ENCODE assay signal across 16 cellular contexts in the genomic region with DNA sequence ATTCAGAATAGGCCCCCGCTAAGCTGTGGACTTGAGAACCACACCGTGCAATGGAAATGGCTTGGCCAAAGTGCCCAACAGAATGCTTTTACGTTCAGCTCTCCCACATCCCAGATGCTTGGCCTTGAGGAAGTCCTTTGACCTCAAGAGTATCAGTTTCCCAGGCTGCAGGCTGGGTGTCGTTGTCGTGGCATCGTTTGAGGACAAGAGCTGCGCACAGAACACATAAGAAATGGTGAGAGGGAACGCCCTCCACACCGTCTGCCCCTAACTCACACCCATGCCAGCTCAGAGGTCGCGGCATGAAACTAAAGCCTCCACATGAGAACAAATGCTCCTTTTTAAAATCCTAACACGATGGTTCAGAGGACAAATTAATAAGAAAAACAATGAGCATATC. TPM values are rescaled to one million over a fixed set of nuclear protein-coding genes. Genes with fewer than 3 reads are reported as not detected.
DNase-seq lines count a peak whose midpoint lies in the region; ATAC-seq and TF ChIP-seq lines count a peak whose summit lies in the region.
"Had no signal": no experiment of that assay in that cellular context is flagged by ENCODE, and none has a peak within 500 bp of the region (broad histone marks: within the 10 kb centered on the region; RNA-seq: fewer than 3 reads in every experiment).

No MANE protein-coding gene starts in this region.

- peaks cover 40% of the 10 kb centered on the region for H3K36me3 Mint-ChIP-seq in activated CD4-positive, alpha-beta memory T cell treated with anti-CD3 and anti-CD28 coated beads for 36 hours
- peaks cover 64% of the 10 kb centered on the region for H3K36me3 Mint-ChIP-seq in activated CD4-positive, alpha-beta memory T cell treated with anti-CD3 and anti-CD28 coated beads, Interleukin-2, amount 10 ng/mL, durations not matched to agents 7 days and 5 days (ENCODE audit: low read depth)
- peaks cover 7% of the 10 kb centered on the region for H3K36me3 Mint-ChIP-seq in natural killer cell
- H3K36me3 Mint-ChIP-seq in activated T-cell treated with anti-CD3 and anti-CD28 coated beads, Interleukin-2, amount 50 U/mL, for 4 hours (ENCODE audit: insufficient read depth), result peaks cover 34% of the 10 kb centered on the region

- no peaks in the 10 kb centered on the region for H3K27me3 Mint-ChIP-seq in activated CD4-positive, alpha-beta memory T cell treated with anti-CD3 and anti-CD28 coated beads for 36 hours
- no peaks in the 10 kb centered on the region for H3K27me3 Mint-ChIP-seq in activated CD4-positive, alpha-beta memory T cell treated with anti-CD3 and anti-CD28 coated beads, Interleukin-2, amount 10 ng/mL, durations not matched to agents 7 days and 5 days
- H3K27me3 Mint-ChIP-seq in natural killer cell (ENCODE audit: low read depth in 2 of 2), result no peaks in the 10 kb centered on the region
- no peaks in the 10 kb centered on the region for H3K27me3 Mint-ChIP-seq in activated T-cell treated with anti-CD3 and anti-CD28 coated beads, Interleukin-2, amount 50 U/mL, for 4 hours (ENCODE audit: low read depth)
- H3K27me3 Mint-ChIP-seq: CD4-positive, CD25-positive, alpha-beta regulatory T cell had no signal

- CTCF ChIA-PET in activated CD4-positive, alpha-beta memory T cell treated with anti-CD3 and anti-CD28 coated beads for 36 hours (lab: Charles Lee), result no interaction called here
- CTCF ChIA-PET in activated CD4-positive, alpha-beta memory T cell treated with anti-CD3 and anti-CD28 coated beads, Interleukin-2, amount 10 ng/mL, durations not matched to agents 7 days and 5 days (lab: Charles Lee), result no interaction called here

- WGBS in body of pancreas, 2 donors, result 87 to 92% methylated on average over 12 of the region's 12 CpGs

- no peaks in the 10 kb centered on the region for H3K9me3 Mint-ChIP-seq in activated CD4-positive, alpha-beta memory T cell treated with anti-CD3 and anti-CD28 coated beads for 36 hours
- H3K9me3 Mint-ChIP-seq in activated CD4-positive, alpha-beta memory T cell treated with anti-CD3 and anti-CD28 coated beads, Interleukin-2, amount 10 ng/mL, durations not matched to agents 7 days and 5 days, result no peaks in the 10 kb centered on the region
- no peaks in the 10 kb centered on the region for H3K9me3 Mint-ChIP-seq in natural killer cell
- H3K9me3 Mint-ChIP-seq in activated T-cell treated with anti-CD3 and anti-CD28 coated beads, Interleukin-2, amount 50 U/mL, for 4 hours, result no peaks in the 10 kb centered on the region
- H3K9me3 Mint-ChIP-seq: CD4-positive, CD25-positive, alpha-beta regulatory T cell had no signal

- no peak overlapping the region for H3K4me3 ChIP-seq in NB4 (ENCODE audit: low read depth, low read length)
- no peak overlapping the region for H3K4me3 ChIP-seq in body of pancreas
- H3K4me3 ChIP-seq: BLaER1 treated with 17β-estradiol and CSF1 and Interleukin-3, amounts not matched to agents 10 nM and 100 nM; GM23248 had no signal

- H3K36me3 ChIP-seq in body of pancreas (replicated peaks in 1 of 2; ENCODE audit: insufficient read depth in 1 of 2, low read depth in 2 of 2), result no peaks in the 10 kb centered on the region

- H3K4me1 Mint-ChIP-seq in activated CD4-positive, alpha-beta memory T cell treated with anti-CD3 and anti-CD28 coated beads for 36 hours (ENCODE audit: low read depth), result peaks cover 45% of the 10 kb centered on the region
- H3K4me1 Mint-ChIP-seq in activated CD4-positive, alpha-beta memory T cell treated with anti-CD3 and anti-CD28 coated beads, Interleukin-2, amount 10 ng/mL, durations not matched to agents 7 days and 5 days, result peaks cover 51% of the 10 kb centered on the region
- peaks cover 84 to 94% of the 10 kb centered on the region in 2 donors for H3K4me1 Mint-ChIP-seq in natural killer cell
- H3K4me1 Mint-ChIP-seq in activated T-cell treated with anti-CD3 and anti-CD28 coated beads, Interleukin-2, amount 50 U/mL, for 4 hours (ENCODE audit: low read depth), result peaks cover 65% of the 10 kb centered on the region

- intact Hi-C loops in activated CD4-positive, alpha-beta memory T cell treated with anti-CD3 and anti-CD28 coated beads for 36 hours (cut with micrococcal nuclease), result no loop called here
- intact Hi-C loops in natural killer cell (cut with micrococcal nuclease) (no loop called here), body of pancreas (cut with DNase I) (no loop called here)

- no peak for DNase-seq in activated CD4-positive, alpha-beta memory T cell treated with anti-CD3 and anti-CD28 coated beads for 36 hours
- no peak for DNase-seq in activated CD4-positive, alpha-beta memory T cell treated with anti-CD3 and anti-CD28 coated beads, Interleukin-2, amount 10 ng/mL, durations not matched to agents 7 days and 5 days
- peak; percentile 30 for DNase-seq in NB4 (ENCODE audit: low read depth)
- DNase-seq in natural killer cell, result no peak
- DNase-seq in NCI-H510A (lab: John Stamatoyannopoulos, UW), result no peak
- no peak for DNase-seq in body of pancreas
- DNase-seq in activated T-cell treated with anti-CD3 and anti-CD28 coated beads, Interleukin-2, amount 50 U/mL, for 4 hours, result no peak
- DNase-seq: 8988T; AML-193; Calu3; CD4-positive, CD25-positive, alpha-beta regulatory T cell; DMS 273 treated with DMSO at 0.1 percent for 48 hours; GM23248 had no signal

- H3K27ac ChIP-seq in body of pancreas, result no peak overlapping the region
- H3K27ac ChIP-seq: BLaER1 treated with 17β-estradiol and CSF1 and Interleukin-3, amounts not matched to agents 10 nM and 100 nM; GM23248; HL-60 had no signal

- no peak for TF ChIP-seq POLR2A in NB4 (IDR thresholded peaks at IDR 0.05; ENCODE audit: extremely low read depth, insufficient read length)
- no peak for TF ChIP-seq POLR2A in body of pancreas (IDR thresholded peaks at IDR 0.05)

- H3K27ac Mint-ChIP-seq in activated CD4-positive, alpha-beta memory T cell treated with anti-CD3 and anti-CD28 coated beads for 36 hours, result peak overlapping the region; percentile 9
- H3K27ac Mint-ChIP-seq in activated CD4-positive, alpha-beta memory T cell treated with anti-CD3 and anti-CD28 coated beads, Interleukin-2, amount 10 ng/mL, durations not matched to agents 7 days and 5 days, result no peak overlapping the region
- peak overlapping the region; percentile 82 to 95 for H3K27ac Mint-ChIP-seq in natural killer cell

- no peak overlapping the region for H3K4me3 Mint-ChIP-seq in activated CD4-positive, alpha-beta memory T cell treated with anti-CD3 and anti-CD28 coated beads for 36 hours
- no peak overlapping the region for H3K4me3 Mint-ChIP-seq in activated CD4-positive, alpha-beta memory T cell treated with anti-CD3 and anti-CD28 coated beads, Interleukin-2, amount 10 ng/mL, durations not matched to agents 7 days and 5 days
- H3K4me3 Mint-ChIP-seq in natural killer cell, result peak overlapping the region; percentile 67
- H3K4me3 Mint-ChIP-seq in activated T-cell treated with anti-CD3 and anti-CD28 coated beads, Interleukin-2, amount 50 U/mL, for 4 hours, result no peak overlapping the region
- H3K4me3 Mint-ChIP-seq: CD4-positive, CD25-positive, alpha-beta regulatory T cell had no signal

- H3K4me1 ChIP-seq in body of pancreas, result no peaks in the 10 kb centered on the region

- TF ChIP-seq CTCF in NB4 (IDR thresholded peaks at IDR 0.05; ENCODE audit: low read depth, low read length), result no peak
- no peak for TF ChIP-seq CTCF in natural killer cell (IDR thresholded peaks at IDR 0.05)
- TF ChIP-seq CTCF in body of pancreas (IDR thresholded peaks at IDR 0.05), result no peak

- no peaks in the 10 kb centered on the region for H3K27me3 ChIP-seq in body of pancreas
- H3K27me3 ChIP-seq: BLaER1 treated with 17β-estradiol and CSF1 and Interleukin-3, amounts not matched to agents 10 nM and 100 nM had no signal

- POLR2A ChIA-PET in activated CD4-positive, alpha-beta memory T cell treated with anti-CD3 and anti-CD28 coated beads for 36 hours (lab: Charles Lee), result interaction anchor here (0.9 to 1.1 kb wide), 2 partner anchors 24 to 25 kb away, joined by 3 read pairs; no protein-coding TSS in a partner anchor
- POLR2A ChIA-PET in activated CD4-positive, alpha-beta memory T cell treated with anti-CD3 and anti-CD28 coated beads, Interleukin-2, amount 10 ng/mL, durations not matched to agents 7 days and 5 days (lab: Charles Lee), result no interaction called here

- ATAC-seq in natural killer cell (peak; percentile 37 to 58 (median 42)), body of pancreas (no peak)
- ATAC-seq in activated T-cell treated with anti-CD3 and anti-CD28 coated beads, Interleukin-2, amount 50 U/mL, for 4 hours, result no peak
- ATAC-seq: HCT116 had no signal

- no peaks in the 10 kb centered on the region for H3K9me3 ChIP-seq in body of pancreas
- H3K9me3 ChIP-seq: BLaER1 treated with 17β-estradiol and CSF1 and Interleukin-3, amounts not matched to agents 10 nM and 100 nM had no signal

RNA-seq across cellular contexts. Expression of a gene that starts 37.0 kb away (rescaled TPM):
- 10 to 100 TPM; 35.8 to 36.5 TPM for total RNA-seq in activated CD4-positive, alpha-beta memory T cell treated with anti-CD3 and anti-CD28 coated beads for 36 hours
- 10 to 100 TPM; 53.3 to 56.9 TPM for total RNA-seq in activated CD4-positive, alpha-beta memory T cell treated with anti-CD3 and anti-CD28 coated beads, Interleukin-2, amount 10 ng/mL, durations not matched to agents 7 days and 5 days
- total RNA-seq in natural killer cell (100 to 1,000 TPM; 141 to 195 (median 160) TPM), body of pancreas (1 to 10 TPM; 4.9 to 7.6 TPM)
- 10 to 100 TPM; 48.3 to 51.4 (median 48.9) TPM for total RNA-seq in activated T-cell treated with anti-CD3 and anti-CD28 coated beads, Interleukin-2, amount 50 U/mL, for 4 hours

Comparison
In these comparisons a context has a peak if more than half of its experiments do, and no peak if none do; other contexts are left out.
1. ATAC-seq: peak in natural killer cell (3 of 3); none in body of pancreas (single experiment) and activated T-cell treated with anti-CD3 and anti-CD28 coated beads, Interleukin-2, amount 50 U/mL, for 4 hours (0 of 2).
2. RNA of a gene that starts 37.0 kb away (total RNA-seq): 141 to 195 TPM in natural killer cell, 53.3 to 56.9 TPM in activated CD4-positive, alpha-beta memory T cell treated with anti-CD3 and anti-CD28 coated beads, Interleukin-2, amount 10 ng/mL, durations not matched to agents 7 days and 5 days, 48.3 to 51.4 TPM in activated T-cell treated with anti-CD3 and anti-CD28 coated beads, Interleukin-2, amount 50 U/mL, for 4 hours and 35.8 to 36.5 TPM in activated CD4-positive, alpha-beta memory T cell treated with anti-CD3 and anti-CD28 coated beads for 36 hours; 4.9 to 7.6 TPM in body of pancreas; every median in the first group is over 4 times any median in the second.